13 cellular contexts compared by ENCODE assay signal in genomic region chr3:197874064-197874463, GRCh38.
DNase-seq lines count a peak whose midpoint lies in the region; ATAC-seq and TF ChIP-seq lines count a peak whose summit lies in the region.
"Had no signal": no experiment of that assay in that cellular context is flagged by ENCODE, and none has a peak within 500 bp of the region (broad histone marks: within the 10 kb centered on the region; RNA-seq: fewer than 3 reads in every experiment).

No MANE protein-coding gene starts in this region.

- no peaks in the 10 kb centered on the region for H3K79me2 ChIP-seq in GM23248 (ENCODE audit: insufficient read depth)

- DNase-seq in GM23248, result peak; percentile 19
- DNase-seq in HT1080 (ENCODE audit: low read depth), result peak; percentile 13
- peak; percentile 58 for DNase-seq in choroid plexus epithelial cell (ENCODE audit: low read depth)
- peak; percentile 6 for DNase-seq in fibroblast of mammary gland (ENCODE audit: low read depth)
- DNase-seq in G401 (ENCODE audit: low spot score), result no peak
- DNase-seq in head of caudate nucleus, result no peak
- DNase-seq: C1 segment of cervical spinal cord; Calu3; CD4-positive, alpha-beta T cell; DMS79; GDM1 had no signal

- H3F3A ChIP-seq in GM23248 (ENCODE audit: insufficient read depth), result no peaks in the 10 kb centered on the region

- no peak overlapping the region for H3K9ac ChIP-seq in GM23248

- H4K20me1 ChIP-seq in GM23248 (ENCODE audit: insufficient read depth), result no peaks in the 10 kb centered on the region

- no peak overlapping the region for H2AFZ ChIP-seq in GM23248

- H3K4me2 ChIP-seq in GM23248 (ENCODE audit: unreplicated experiment), result no peak overlapping the region

- in situ Hi-C loops in GM23248 (cut with MboI), result no loop called here
- in situ Hi-C loops in G401 (cut with HindIII; ENCODE audit: low sequenced_read_pairs), result no loop called here

- no peaks in the 10 kb centered on the region for H3K27me3 ChIP-seq in GM23248 (replicated peaks; ENCODE audit: insufficient read depth)

- no peak for ATAC-seq in GM18517 (IDR thresholded peaks at IDR 0.05; ENCODE audit: unreplicated experiment)
- ATAC-seq: HCT116 had no signal

- intact Hi-C loops in head of caudate nucleus (cut with DNase I), result no loop called here

- WGBS in GM23248 (ENCODE audit: low coverage in 1 of 2, low lambda C conversion rate in 2 of 2, missing lambda C conversion rate in 2 of 2), 2 experiments, result 91 to 97% methylated on average over 5 of the region's 5 CpGs

- no peaks in the 10 kb centered on the region for H3K9me3 ChIP-seq in GM23248 (ENCODE audit: low read depth)

- H3K9me2 ChIP-seq in GM23248 (ENCODE audit: insufficient read depth), result no peaks in the 10 kb centered on the region

- H3K4me1 ChIP-seq in GM23248 (ENCODE audit: insufficient read depth), result no peaks in the 10 kb centered on the region

- TF ChIP-seq CTCF in choroid plexus epithelial cell (conservative IDR thresholded peaks at IDR 0.05; ENCODE audit: low read depth, low read length) (no peak), fibroblast of mammary gland (conservative IDR thresholded peaks at IDR 0.05; ENCODE audit: control insufficient read depth, insufficient read depth, low read depth, low read length) (no peak)

- no peak overlapping the region for H3K27ac ChIP-seq in GM23248

- H3K4me3 ChIP-seq in GM23248 (no peak overlapping the region), choroid plexus epithelial cell (ENCODE audit: low read depth, low read length) (no peak overlapping the region), fibroblast of mammary gland (ENCODE audit: control insufficient read depth, low read depth, low read length) (no peak overlapping the region)

- peaks cover 22% of the 10 kb centered on the region for H3K36me3 ChIP-seq in GM23248 (ENCODE audit: low read depth)

Comparison
In these comparisons a context has a peak if more than half of its experiments do, and no peak if none do; other contexts are left out.
1. DNase-seq: peak in GM23248 (single experiment), HT1080 (single experiment), choroid plexus epithelial cell (single experiment) and fibroblast of mammary gland (single experiment); none in G401 (single experiment) and head of caudate nucleus (0 of 42).